9 cellular contexts compared by ENCODE assay signal in the genomic region with DNA sequence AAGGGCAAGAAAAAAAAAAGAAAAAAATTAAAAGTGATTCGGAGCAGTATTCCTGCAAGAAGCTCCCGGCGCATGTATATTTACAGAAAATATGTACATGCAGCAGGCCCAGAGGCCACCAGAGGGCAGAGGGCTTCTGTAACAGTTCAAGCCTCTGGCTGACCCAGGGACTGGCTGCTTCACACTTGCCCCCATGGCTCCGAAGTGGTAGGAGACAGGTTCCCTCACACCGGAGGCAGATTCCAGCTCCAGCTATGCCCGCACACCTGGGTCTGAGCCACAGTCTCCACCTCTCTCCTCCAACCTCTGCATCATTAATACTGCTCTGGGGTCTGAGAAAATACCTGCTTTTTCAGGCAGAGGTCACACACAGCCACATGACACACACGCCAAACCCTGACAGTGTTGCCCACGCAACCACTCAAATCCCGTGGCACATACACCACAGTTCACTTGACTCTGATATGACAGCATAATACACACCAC. TPM values are rescaled to one million over a fixed set of nuclear protein-coding genes. Genes with fewer than 3 reads are reported as not detected.
DNase-seq lines count a peak whose midpoint lies in the region; ATAC-seq lines count a peak whose summit lies in the region.
"Had no signal": no experiment of that assay in that cellular context is flagged by ENCODE, and none has a peak within 500 bp of the region (broad histone marks: within the 10 kb centered on the region; RNA-seq: fewer than 3 reads in every experiment).

No MANE protein-coding gene starts in this region.

- H3K4me3 Mint-ChIP-seq in activated T-helper 2 cell treated with anti-CD3 and anti-CD28 coated beads, Interferon-gamma antibody, Interleukin-2, Interleukin-4, amounts not matched to agents 10 μg/mL and 5 μg/mL and 100 μg/mL, durations not matched to agents 14 hours and 24 hours and 36 hours (ENCODE audit: low read depth): no peak overlapping the region

- no peaks in the 10 kb centered on the region for H3K9me3 Mint-ChIP-seq in activated T-helper 2 cell treated with anti-CD3 and anti-CD28 coated beads, Interferon-gamma antibody, Interleukin-2, Interleukin-4, amounts not matched to agents 10 μg/mL and 5 μg/mL and 100 μg/mL, durations not matched to agents 14 hours and 24 hours and 36 hours

- H3K4me1 Mint-ChIP-seq in activated T-helper 2 cell treated with anti-CD3 and anti-CD28 coated beads, Interferon-gamma antibody, Interleukin-2, Interleukin-4, amounts not matched to agents 10 μg/mL and 5 μg/mL and 100 μg/mL, durations not matched to agents 14 hours and 24 hours and 36 hours (ENCODE audit: low read depth): peaks cover 29% of the 10 kb centered on the region

- H3K27me3 Mint-ChIP-seq in activated T-helper 2 cell treated with anti-CD3 and anti-CD28 coated beads, Interferon-gamma antibody, Interleukin-2, Interleukin-4, amounts not matched to agents 10 μg/mL and 5 μg/mL and 100 μg/mL, durations not matched to agents 14 hours and 24 hours and 36 hours (ENCODE audit: low read depth): no peaks in the 10 kb centered on the region

- ATAC-seq in HG03025 (IDR thresholded peaks at IDR 0.05; ENCODE audit: low FRiP score, unreplicated experiment): no peak

- intact Hi-C loops in activated T-helper 2 cell treated with anti-CD3 and anti-CD28 coated beads, Interferon-gamma antibody, Interleukin-2, Interleukin-4, amounts not matched to agents 10 μg/mL and 5 μg/mL and 100 μg/mL, durations not matched to agents 14 hours and 24 hours and 36 hours (cut with micrococcal nuclease): loop anchor here (2.0 to 5.0 kb wide), 2 partner anchors 47 to 60 kb away; a partner anchor contains a TSS

- DNase-seq in activated T-cell treated with anti-CD3 and anti-CD28 coated beads for 1 hour (ENCODE audit: low read depth): peak; percentile 34
- no peak for DNase-seq in activated T-cell treated with anti-CD3 and anti-CD28 coated beads for 4 hours
- DNase-seq in NOMO-1 (lab: John Stamatoyannopoulos, UW; ENCODE audit: unreplicated experiment in 2 of 2): peak; percentile 57 to 65
- DNase-seq in activated T-cell treated with anti-CD3 and anti-CD28 coated beads, Interleukin-2, amount 50 U/mL, for 48 hours: peak; percentile 57 to 67
- peak; percentile 62 for DNase-seq in germinal center (ENCODE audit: low spot score)
- DNase-seq in renal cortical epithelial cell (ENCODE audit: low read depth): peak; percentile 27
- DNase-seq in activated T-helper 2 cell treated with anti-CD3 and anti-CD28 coated beads, Interferon-gamma antibody, Interleukin-2, Interleukin-4, amounts not matched to agents 10 μg/mL and 5 μg/mL and 100 μg/mL, durations not matched to agents 14 hours and 24 hours and 36 hours (ENCODE audit: low spot score): no peak

- H3K27ac Mint-ChIP-seq in activated T-helper 2 cell treated with anti-CD3 and anti-CD28 coated beads, Interferon-gamma antibody, Interleukin-2, Interleukin-4, amounts not matched to agents 10 μg/mL and 5 μg/mL and 100 μg/mL, durations not matched to agents 14 hours and 24 hours and 36 hours: no peak overlapping the region

- H3K36me3 Mint-ChIP-seq in activated T-helper 2 cell treated with anti-CD3 and anti-CD28 coated beads, Interferon-gamma antibody, Interleukin-2, Interleukin-4, amounts not matched to agents 10 μg/mL and 5 μg/mL and 100 μg/mL, durations not matched to agents 14 hours and 24 hours and 36 hours (ENCODE audit: low read depth): peaks cover 20% of the 10 kb centered on the region

RNA-seq across cellular contexts. Expression of a gene that starts 2.2 kb away (rescaled TPM):
- total RNA-seq in renal cortical epithelial cell: 0.17 TPM in 1 of 2 replicates, not detected in the other
- 161 and 170 TPM in 2 replicates for total RNA-seq in activated T-helper 2 cell treated with anti-CD3 and anti-CD28 coated beads, Interferon-gamma antibody, Interleukin-2, Interleukin-4, amounts not matched to agents 10 μg/mL and 5 μg/mL and 100 μg/mL, durations not matched to agents 14 hours and 24 hours and 36 hours
- total RNA-seq: glomerular endothelial cell had no signal

RNA-seq across cellular contexts. Expression of a gene that starts 17.4 kb away (rescaled TPM):
- 0.75 and 25.0 TPM in 2 replicates for total RNA-seq in renal cortical epithelial cell
- 0.05 TPM in 1 of 2 replicates, not detected in the other for total RNA-seq in activated T-helper 2 cell treated with anti-CD3 and anti-CD28 coated beads, Interferon-gamma antibody, Interleukin-2, Interleukin-4, amounts not matched to agents 10 μg/mL and 5 μg/mL and 100 μg/mL, durations not matched to agents 14 hours and 24 hours and 36 hours

RNA-seq across cellular contexts. Expression of a gene that starts 26.2 kb away (rescaled TPM):
- 61.1 and 80.9 TPM in 2 replicates for total RNA-seq in renal cortical epithelial cell
- total RNA-seq in activated T-helper 2 cell treated with anti-CD3 and anti-CD28 coated beads, Interferon-gamma antibody, Interleukin-2, Interleukin-4, amounts not matched to agents 10 μg/mL and 5 μg/mL and 100 μg/mL, durations not matched to agents 14 hours and 24 hours and 36 hours: 49.1 and 53.2 TPM in 2 replicates

RNA-seq across cellular contexts. Expression of a gene that starts 26.2 kb away (rescaled TPM):
- total RNA-seq in renal cortical epithelial cell: 10.8 and 11.5 TPM in 2 replicates
- total RNA-seq in activated T-helper 2 cell treated with anti-CD3 and anti-CD28 coated beads, Interferon-gamma antibody, Interleukin-2, Interleukin-4, amounts not matched to agents 10 μg/mL and 5 μg/mL and 100 μg/mL, durations not matched to agents 14 hours and 24 hours and 36 hours: not detected in 2 replicates

RNA-seq across cellular contexts. Expression of a gene that starts 33.2 kb away (rescaled TPM):
- total RNA-seq in renal cortical epithelial cell: 45.1 and 106 TPM in 2 replicates
- 49.0 and 49.1 TPM in 2 replicates for total RNA-seq in activated T-helper 2 cell treated with anti-CD3 and anti-CD28 coated beads, Interferon-gamma antibody, Interleukin-2, Interleukin-4, amounts not matched to agents 10 μg/mL and 5 μg/mL and 100 μg/mL, durations not matched to agents 14 hours and 24 hours and 36 hours

Comparison
In these comparisons a context has a peak if more than half of its experiments do, and no peak if none do; other contexts are left out.
1. DNase-seq: peak in activated T-cell treated with anti-CD3 and anti-CD28 coated beads for 1 hour (single experiment), NOMO-1 (2 of 2), activated T-cell treated with anti-CD3 and anti-CD28 coated beads, Interleukin-2, amount 50 U/mL, for 48 hours (2 of 2), germinal center (single experiment) and renal cortical epithelial cell (single experiment); none in activated T-cell treated with anti-CD3 and anti-CD28 coated beads for 4 hours (single experiment) and activated T-helper 2 cell treated with anti-CD3 and anti-CD28 coated beads, Interferon-gamma antibody, Interleukin-2, Interleukin-4, amounts not matched to agents 10 μg/mL and 5 μg/mL and 100 μg/mL, durations not matched to agents 14 hours and 24 hours and 36 hours (single experiment).
2. RNA of a gene that starts 2.2 kb away (total RNA-seq): 161 to 170 TPM in activated T-helper 2 cell treated with anti-CD3 and anti-CD28 coated beads, Interferon-gamma antibody, Interleukin-2, Interleukin-4, amounts not matched to agents 10 μg/mL and 5 μg/mL and 100 μg/mL, durations not matched to agents 14 hours and 24 hours and 36 hours; 0.17 TPM in renal cortical epithelial cell; every median in the first group is over 100 times any median in the second.